ENCODE assay signal across 1 cellular context in genomic region chr17:79026345-79027273, GRCh38.
TF ChIP-seq lines count a peak whose summit lies in the region.

No MANE protein-coding gene starts in this region.

TF ChIP-seq in HepG2, 621 proteins besides CTCF, POLR2A, EP300 and RAD21 (continued from another document and continues in another):
- TF ChIP-seq ZNF451 (CRISPR knock-in tag; IDR thresholded peaks at IDR 0.05) (no peak), ZFP36L1 (CRISPR knock-in tag; IDR thresholded peaks at IDR 0.05) (peak; percentile 77; the same call in 1 of the 2 replicates), IRF2 (CRISPR knock-in tag; IDR thresholded peaks at IDR 0.05) (peak; percentile 74), KMT2A (CRISPR knock-in tag; IDR thresholded peaks at IDR 0.05) (0 out of 2 replicates have a peak, but pooled peaks have one; percentile 23), AGO1 (IDR thresholded peaks at IDR 0.05; ENCODE audit: low read depth, low read length, poor library complexity, severe bottlenecking) (no peak), ATF7 (IDR thresholded peaks at IDR 0.05) (peak; percentile 74), ATF7 (CRISPR knock-in tag; IDR thresholded peaks at IDR 0.05) (peak; percentile 98), GRHL1 (CRISPR knock-in tag; conservative IDR thresholded peaks at IDR 0.05) (no peak), MTA3 (CRISPR knock-in tag; IDR thresholded peaks at IDR 0.05) (no peak), HMG20B (CRISPR knock-in tag; conservative IDR thresholded peaks at IDR 0.05) (0 out of 2 replicates have a peak, but pooled peaks have one; percentile 16), EED (CRISPR knock-in tag; IDR thresholded peaks at IDR 0.05) (no peak), ZNF687 (CRISPR knock-in tag; IDR thresholded peaks at IDR 0.05) (peak; percentile 92), HIVEP1 (CRISPR knock-in tag; IDR thresholded peaks at IDR 0.05) (peak; percentile 96), MXD3 (CRISPR knock-in tag; IDR thresholded peaks at IDR 0.05) (0 out of 2 replicates have a peak, but pooled peaks have one; percentile 34), MLXIP (CRISPR knock-in tag; IDR thresholded peaks at IDR 0.05; ENCODE audit: borderline replicate concordance) (no peak), ZNF124 (CRISPR knock-in tag; IDR thresholded peaks at IDR 0.05) (peak; percentile 64; the same call in 1 of the 2 replicates), ZBTB21 (CRISPR knock-in tag; IDR thresholded peaks at IDR 0.05) (no peak; the same call in 1 of the 2 replicates), ZNF280D (CRISPR knock-in tag; IDR thresholded peaks at IDR 0.05) (peak; percentile 52; the same call in 1 of the 2 replicates), PREB (CRISPR knock-in tag; IDR thresholded peaks at IDR 0.05) (no peak), TERF1 (CRISPR knock-in tag; IDR thresholded peaks at IDR 0.05) (no peak), ZNF691 (CRISPR knock-in tag; IDR thresholded peaks at IDR 0.05; ENCODE audit: borderline replicate concordance, low read depth) (peak; percentile 45; the same call in 1 of the 2 replicates), ETV6 (CRISPR knock-in tag; conservative IDR thresholded peaks at IDR 0.05) (peak; percentile 68; the same call in 1 of the 2 replicates), ZNF879 (CRISPR knock-in tag; IDR thresholded peaks at IDR 0.05) (no peak), ZNF574 (CRISPR knock-in tag; IDR thresholded peaks at IDR 0.05) (peak; percentile 62), ZNF264 (CRISPR knock-in tag; IDR thresholded peaks at IDR 0.05) (peak; percentile 85), GTF2F1 (IDR thresholded peaks at IDR 0.05; ENCODE audit: low read length) (peak; percentile 12; the same call in 1 of the 2 replicates), TAF15 (IDR thresholded peaks at IDR 0.05; ENCODE audit: low read depth, low read length, poor library complexity, severe bottlenecking) (no peak), TFE3 (CRISPR knock-in tag; IDR thresholded peaks at IDR 0.05) (0 out of 2 replicates have a peak, but pooled peaks have one; percentile 46), ZNF614 (CRISPR knock-in tag; IDR thresholded peaks at IDR 0.05; ENCODE audit: borderline replicate concordance) (no peak), MXD1 (CRISPR knock-in tag; IDR thresholded peaks at IDR 0.05) (no peak; the same call in none of the 2 replicates), ZNF761 (CRISPR knock-in tag; conservative IDR thresholded peaks at IDR 0.05) (peak; percentile 80), ZNF543 (CRISPR knock-in tag; IDR thresholded peaks at IDR 0.05) (no peak), ZNF790 (CRISPR knock-in tag; IDR thresholded peaks at IDR 0.05; ENCODE audit: borderline replicate concordance) (no peak), ZNF749 (CRISPR knock-in tag; IDR thresholded peaks at IDR 0.05; ENCODE audit: borderline replicate concordance) (0 out of 2 replicates have a peak, but pooled peaks have one; percentile 60)
